In the genomic region with DNA sequence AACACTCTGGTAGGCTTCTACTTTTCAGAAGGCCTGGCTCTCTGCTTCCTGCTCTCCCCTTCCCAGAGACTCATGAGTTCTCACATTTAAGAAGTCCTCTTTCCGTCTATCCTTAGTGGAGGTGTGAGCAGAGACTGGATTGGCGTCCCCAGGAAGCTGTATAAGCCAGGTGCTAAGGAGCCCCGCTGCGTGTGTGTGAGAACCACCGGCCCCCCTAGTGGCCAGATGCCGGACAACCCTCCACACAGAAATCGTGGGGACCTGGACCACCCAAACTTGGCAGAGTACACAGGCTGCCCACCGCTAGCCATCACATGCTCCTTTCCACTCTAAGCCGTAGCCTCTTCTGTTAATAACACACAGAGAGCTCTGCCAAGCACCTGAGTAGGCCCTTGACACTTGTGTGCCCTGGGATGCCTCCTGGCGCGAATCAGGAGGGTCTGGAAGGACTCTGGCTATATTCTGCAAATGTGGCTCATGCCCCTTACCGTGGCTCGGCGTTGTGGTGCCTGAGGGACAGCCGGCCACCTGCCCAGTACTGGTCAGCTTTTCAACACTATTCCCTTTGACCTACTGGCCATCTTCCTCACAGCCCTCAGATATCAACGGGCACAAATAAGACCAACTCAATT, we compare ENCODE assay signal across 1 cellular context.
TF ChIP-seq lines count a peak whose summit lies in the region.

No MANE protein-coding gene starts in this region.

TF ChIP-seq in GM23338, 12 proteins besides CTCF, POLR2A, EP300 and RAD21 (continued from another document):
- TF ChIP-seq, protein P1, sequence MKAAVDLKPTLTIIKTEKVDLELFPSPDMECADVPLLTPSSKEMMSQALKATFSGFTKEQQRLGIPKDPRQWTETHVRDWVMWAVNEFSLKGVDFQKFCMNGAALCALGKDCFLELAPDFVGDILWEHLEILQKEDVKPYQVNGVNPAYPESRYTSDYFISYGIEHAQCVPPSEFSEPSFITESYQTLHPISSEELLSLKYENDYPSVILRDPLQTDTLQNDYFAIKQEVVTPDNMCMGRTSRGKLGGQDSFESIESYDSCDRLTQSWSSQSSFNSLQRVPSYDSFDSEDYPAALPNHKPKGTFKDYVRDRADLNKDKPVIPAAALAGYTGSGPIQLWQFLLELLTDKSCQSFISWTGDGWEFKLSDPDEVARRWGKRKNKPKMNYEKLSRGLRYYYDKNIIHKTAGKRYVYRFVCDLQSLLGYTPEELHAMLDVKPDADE (IDR thresholded peaks at IDR 0.05): no peak
